Comparison of ENCODE assay signal across 8 cellular contexts in the genomic region with DNA sequence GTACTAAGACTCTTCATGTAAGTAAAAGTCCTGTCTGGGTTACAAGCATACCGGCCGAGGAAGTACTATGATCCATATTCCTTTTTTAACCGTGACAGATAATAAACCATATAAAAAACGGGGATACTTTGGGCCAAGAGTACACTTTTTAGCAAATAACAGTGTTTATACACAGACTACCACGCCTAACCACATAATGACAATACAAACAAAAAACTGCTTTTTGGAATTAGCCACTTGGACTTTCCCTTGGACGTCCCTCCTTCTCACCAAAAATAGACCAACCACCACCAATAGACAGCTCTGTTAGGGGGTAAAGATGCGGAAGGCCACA. TPM values are rescaled to one million over a fixed set of nuclear protein-coding genes. Genes with fewer than 3 reads are reported as not detected.
DNase-seq lines count a peak whose midpoint lies in the region; ATAC-seq and TF ChIP-seq lines count a peak whose summit lies in the region.

No MANE protein-coding gene starts in this region.

- peak overlapping the region; percentile 5; the same call in 1 of the 2 replicates for H3K27ac Mint-ChIP-seq in GM23338
- H3K27ac Mint-ChIP-seq in glutamatergic neuron (ENCODE audit: unreplicated experiment), result peak overlapping the region; percentile 90

- H3K9me2 ChIP-seq in GM23338 (ENCODE audit: insufficient read depth), result peaks cover 19% of the 10 kb centered on the region

- ATAC-seq in GM23338 (no peak), HG02759 (IDR thresholded peaks at IDR 0.05; ENCODE audit: unreplicated experiment) (no peak)

- H3K9me3 Mint-ChIP-seq in GM23338 (peaks cover 5% of the 10 kb centered on the region; the same call in 2 of the 3 replicates), glutamatergic neuron (ENCODE audit: unreplicated experiment) (no peaks in the 10 kb centered on the region)

- peaks cover 13% of the 10 kb centered on the region for H3K27me3 Mint-ChIP-seq in GM23338 (ENCODE audit: insufficient read depth, low read depth, poor library complexity)
- no peaks in the 10 kb centered on the region for H3K27me3 Mint-ChIP-seq in glutamatergic neuron (ENCODE audit: unreplicated experiment)

- peaks cover 27% of the 10 kb centered on the region for H3K79me2 ChIP-seq in GM23338 (replicated peaks; ENCODE audit: insufficient read depth)

- H2AFZ ChIP-seq in GM23338, result peak overlapping the region; percentile 98

- H3K27me3 ChIP-seq in GM23338 (ENCODE audit: insufficient read depth) (peaks cover 28% of the 10 kb centered on the region), WERI-Rb-1 (ENCODE audit: insufficient read depth, low read depth, severe bottlenecking) (no peaks in the 10 kb centered on the region), skeletal muscle tissue (ENCODE audit: control insufficient read depth in 3 of 3, insufficient read depth in 3 of 3, low read length in 3 of 3) (peaks cover 0 to 1% (median 0%) of the 10 kb centered on the region in 3 donors)

- no peak for TF ChIP-seq CTCF in GM23338 (conservative IDR thresholded peaks at IDR 0.05; ENCODE audit: low read depth in 2 of 2)
- no peak for TF ChIP-seq CTCF in WERI-Rb-1 (IDR thresholded peaks at IDR 0.05; ENCODE audit: low read depth, low read length)
- TF ChIP-seq CTCF in glutamatergic neuron (IDR thresholded peaks at IDR 0.05; ENCODE audit: partially characterized antibody, unreplicated experiment), result no peak

- peak overlapping the region; percentile 88 to 90 (median 90) for H3K9ac ChIP-seq in skeletal muscle tissue (ENCODE audit: low read depth in 1 of 3, low read length in 3 of 3)

- no peaks in the 10 kb centered on the region for H3K36me3 ChIP-seq in GM23338 (ENCODE audit: insufficient read depth)
- no peaks in the 10 kb centered on the region for H3K36me3 ChIP-seq in WERI-Rb-1
- H3K36me3 ChIP-seq in skeletal muscle tissue (ENCODE audit: control insufficient read depth in 3 of 3, insufficient read depth in 3 of 3, low read length in 3 of 3), result no peaks in the 10 kb centered on the region

- peak overlapping the region; percentile 89 for H3K4me3 ChIP-seq in GM23338
- peak overlapping the region; percentile 95 for H3K4me3 ChIP-seq in WERI-Rb-1 (ENCODE audit: low read depth, low read length)
- peak overlapping the region; percentile 90 to 97 (median 94) for H3K4me3 ChIP-seq in skeletal muscle tissue (ENCODE audit: low read length in 3 of 3)

- H3K4me1 ChIP-seq in GM23338 (ENCODE audit: insufficient read depth) (peaks cover 3% of the 10 kb centered on the region; the same call in 1 of the 2 replicates), skeletal muscle tissue (ENCODE audit: control insufficient read depth in 3 of 3, insufficient read depth in 3 of 3, low read length in 3 of 3) (peaks cover 5 to 18% (median 18%) of the 10 kb centered on the region in 3 donors)

- 0 out of 2 replicates have a peak, but pooled peaks cover 6% of the 10 kb centered on the region for H4K20me1 ChIP-seq in GM23338 (replicated peaks; ENCODE audit: insufficient read depth)

- H3K27ac ChIP-seq in GM23338 (ENCODE audit: low read depth), result no peak overlapping the region
- H3K27ac ChIP-seq in WERI-Rb-1, result no peak overlapping the region
- peak overlapping the region; percentile 64 for H3K27ac ChIP-seq in skeletal muscle tissue (ENCODE audit: low read depth, low read length)

- peaks cover 7% of the 10 kb centered on the region; the same call in 2 of the 3 replicates for H3K4me1 Mint-ChIP-seq in GM23338
- peaks cover 9% of the 10 kb centered on the region for H3K4me1 Mint-ChIP-seq in glutamatergic neuron (ENCODE audit: low read depth, unreplicated experiment)

- H3K36me3 Mint-ChIP-seq in GM23338 (ENCODE audit: low read depth) (no peaks in the 10 kb centered on the region; the same call in 2 of the 3 replicates), glutamatergic neuron (ENCODE audit: unreplicated experiment) (no peaks in the 10 kb centered on the region)

- H3K9me3 ChIP-seq in WERI-Rb-1 (ENCODE audit: severe bottlenecking) (no peaks in the 10 kb centered on the region), skeletal muscle tissue (ENCODE audit: control insufficient read depth in 3 of 3, low read length in 3 of 3) (no peaks in the 10 kb centered on the region)

- peak overlapping the region; percentile 90 for H3K4me2 ChIP-seq in GM23338

- H3K4me3 Mint-ChIP-seq in GM23338 (peak overlapping the region; percentile 99), glutamatergic neuron (ENCODE audit: unreplicated experiment) (peak overlapping the region; percentile 94)

- DNase-seq in GM23338 (ENCODE audit: low spot score) (no peak), WERI-Rb-1 (no peak), glutamatergic neuron (no peak), hippocampal formation (lab: John Stamatoyannopoulos, UW) (no peak), NCI-H1694 treated with DMSO at 0.1 percent for 48 hours (lab: John Stamatoyannopoulos, UW) (no peak), OCI-M1 (lab: John Stamatoyannopoulos, UW) (no peak)

- no peaks in the 10 kb centered on the region for H3F3A ChIP-seq in GM23338 (replicated peaks; ENCODE audit: low read depth)

TF ChIP-seq in GM23338, 12 proteins besides CTCF, POLR2A, EP300 and RAD21 (continues in another document):
- no peak for TF ChIP-seq CREB1 (CRISPR knock-in tag; IDR thresholded peaks at IDR 0.05; ENCODE audit: low read depth)
- no peak for TF ChIP-seq REST (IDR thresholded peaks at IDR 0.05; ENCODE audit: unreplicated experiment)
- TF ChIP-seq STAT1 (IDR thresholded peaks at IDR 0.05; ENCODE audit: unreplicated experiment), result no peak
- TF ChIP-seq EZH2 (IDR thresholded peaks at IDR 0.05; ENCODE audit: low read depth, unreplicated experiment), result no peak

RNA-seq across cellular contexts. Expression of gene MINDY3, which starts 0.8 kb away (rescaled TPM):
- total RNA-seq in GM23338 (2014; rRNA removed; shearing (Covaris generic)), result 13.6 and 15.1 TPM in 2 replicates
- 6.8 and 10.2 TPM in 2 replicates for polyA plus RNA-seq in GM23338 (2016; fragmentation: Nextera tagmentation; extraction: Ambion mirVana)
- total RNA-seq in glutamatergic neuron (ENCODE audit: unreplicated experiment) (45.6 TPM), skeletal muscle tissue (71.5 TPM)
